ENCODE assay signal across 15 cellular contexts in the genomic region with DNA sequence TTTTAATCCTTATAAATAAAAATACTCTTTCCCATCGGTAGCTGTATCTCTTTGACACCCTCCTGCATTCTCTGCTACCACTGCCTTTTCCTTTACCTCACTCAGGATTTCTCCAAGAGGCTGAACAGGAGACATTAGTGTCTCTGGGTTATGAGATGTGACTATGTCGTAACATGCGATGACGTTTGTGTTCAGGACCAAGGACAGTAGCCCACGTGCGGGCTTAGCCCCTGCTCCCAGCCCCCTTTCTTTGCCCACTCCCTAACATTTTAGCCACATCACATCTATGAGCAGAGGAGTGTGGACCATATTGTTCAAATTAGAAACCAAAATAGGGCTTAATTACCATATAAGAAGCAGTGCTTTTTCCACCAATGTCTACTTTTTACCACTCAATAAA.
DNase-seq lines count a peak whose midpoint lies in the region; ATAC-seq and TF ChIP-seq lines count a peak whose summit lies in the region.
"Had no signal": no experiment of that assay in that cellular context is flagged by ENCODE, and none has a peak within 500 bp of the region (broad histone marks: within the 10 kb centered on the region; RNA-seq: fewer than 3 reads in every experiment).

No MANE protein-coding gene starts in this region.

- WGBS in mammary epithelial cell (ENCODE audit: low coverage, missing lambda C conversion rate), result 84% methylated on average over 6 of the region's 6 CpGs

- H3K27me3 Mint-ChIP-seq in MCF 10A (ENCODE audit: insufficient read depth, unreplicated experiment), result peaks cover 12% of the 10 kb centered on the region

- H2AFZ ChIP-seq in mammary epithelial cell (ENCODE audit: low read depth, low read length), result no peak overlapping the region

- no peaks in the 10 kb centered on the region for H4K20me1 ChIP-seq in mammary epithelial cell (ENCODE audit: insufficient read depth, low read length)

- peak; percentile 26 for DNase-seq in MCF 10A (ENCODE audit: unreplicated experiment)
- DNase-seq in mammary epithelial cell, result no peak
- peak; percentile 22 for DNase-seq in fibroblast of the aortic adventitia (ENCODE audit: low read depth)
- no peak for DNase-seq in HuH-7.5 (ENCODE audit: low spot score)
- DNase-seq in globus pallidus (ENCODE audit: low spot score), result no peak
- DNase-seq: AML-193, DMS 273 treated with DMSO at 0.1 percent for 48 hours, NCI-H146 had no signal

- peaks cover 11% of the 10 kb centered on the region for H3K4me1 ChIP-seq in mammary epithelial cell (ENCODE audit: insufficient read depth, low read length)
- H3K4me1 ChIP-seq: prostate gland had no signal

- H3K4me1 Mint-ChIP-seq in MCF 10A (ENCODE audit: insufficient read depth, unreplicated experiment), result no peaks in the 10 kb centered on the region

- H3K9ac ChIP-seq in mammary epithelial cell (ENCODE audit: insufficient read depth, low read length), result no peak overlapping the region

- TF ChIP-seq CTCF in MCF 10A (IDR thresholded peaks at IDR 0.05; ENCODE audit: unreplicated experiment) (no peak), mammary epithelial cell (conservative IDR thresholded peaks at IDR 0.05 in 1 of 2, IDR thresholded peaks at IDR 0.05 in 1 of 2; ENCODE audit: extremely low read depth in 1 of 2, insufficient read depth in 1 of 2, low read depth in 1 of 2, low read length in 2 of 2) (no peak), fibroblast of the aortic adventitia (IDR thresholded peaks at IDR 0.05; ENCODE audit: insufficient read depth, low read length) (no peak)

- intact Hi-C loops in MCF 10A (cut with micrococcal nuclease), result no loop called here
- intact Hi-C loops in mammary epithelial cell (cut with micrococcal nuclease), result no loop called here

- no peaks in the 10 kb centered on the region for H3K27me3 ChIP-seq in mammary epithelial cell (ENCODE audit: insufficient read depth, low read length)

- in situ Hi-C loops in mammary epithelial cell (cut with MboI; ENCODE audit: low sequenced_read_pairs in 2 of 2), result no loop called here

- H3K36me3 Mint-ChIP-seq in MCF 10A (ENCODE audit: insufficient read depth, unreplicated experiment), result no peaks in the 10 kb centered on the region
- H3K36me3 Mint-ChIP-seq: stimulated activated effector memory CD8-positive, alpha-beta T cell treated with anti-CD3 and anti-CD28 coated beads, Interleukin-12 subunit alpha, Interleukin-12 subunit beta, amount 100 ng/mL, for 72 hours had no signal

- H3K4me3 Mint-ChIP-seq in MCF 10A (ENCODE audit: unreplicated experiment), result no peak overlapping the region
- H3K4me3 Mint-ChIP-seq: activated T-helper 1 cell treated with anti-CD3 and anti-CD28 coated beads, Interleukin-12 subunit alpha, Interleukin-12 subunit beta, Interleukin-2, Interleukin-4 antibody, amounts not matched to agents 30 ng/mL and 10 ng/mL and 1 ng/mL, durations not matched to agents 14 hours and 24 hours and 36 hours; stimulated activated effector memory CD8-positive, alpha-beta T cell treated with anti-CD3 and anti-CD28 coated beads, Interleukin-12 subunit alpha, Interleukin-12 subunit beta, amount 100 ng/mL, for 72 hours had no signal

- BruUV-seq in MCF 10A (replicated peaks; lab: Mats Ljungman, UMichigan), result no TSS peak
- no TSS peak for BruUV-seq in mammary epithelial cell (replicated peaks; lab: Mats Ljungman, UMichigan)

- POLR2A ChIA-PET in MCF 10A (lab: Yijun Ruan, JAX), result interaction anchor here (0.7 to 1.0 kb wide), 2 partner anchors 13 to 556 kb away, joined by 3 to 4 read pairs; no protein-coding TSS in a partner anchor

- no peaks in the 10 kb centered on the region for H3K36me3 ChIP-seq in mammary epithelial cell (ENCODE audit: insufficient read depth, low read length)
- H3K36me3 ChIP-seq: prostate gland had no signal

- H3K79me2 ChIP-seq in mammary epithelial cell (ENCODE audit: insufficient read depth, low read length), result no peaks in the 10 kb centered on the region

- ATAC-seq in GM19035 (IDR thresholded peaks at IDR 0.05; ENCODE audit: unreplicated experiment), result no peak
- ATAC-seq: stimulated activated effector memory CD8-positive, alpha-beta T cell treated with anti-CD3 and anti-CD28 coated beads, Interleukin-12 subunit alpha, Interleukin-12 subunit beta, amount 100 ng/mL, for 72 hours had no signal

- no peak overlapping the region for H3K27ac Mint-ChIP-seq in MCF 10A (ENCODE audit: low read depth, unreplicated experiment)
- H3K27ac Mint-ChIP-seq: activated T-helper 1 cell treated with anti-CD3 and anti-CD28 coated beads, Interleukin-12 subunit alpha, Interleukin-12 subunit beta, Interleukin-2, Interleukin-4 antibody, amounts not matched to agents 30 ng/mL and 10 ng/mL and 1 ng/mL, durations not matched to agents 14 hours and 24 hours and 36 hours; stimulated activated effector memory CD8-positive, alpha-beta T cell treated with anti-CD3 and anti-CD28 coated beads, Interleukin-12 subunit alpha, Interleukin-12 subunit beta, amount 100 ng/mL, for 72 hours had no signal

- CTCF ChIA-PET in MCF 10A (lab: Yijun Ruan, JAX), result no interaction called here
- CTCF ChIA-PET in mammary epithelial cell (lab: Charles Lee; ENCODE audit: low non-redundant PET), result no interaction called here

- H3K4me3 ChIP-seq in mammary epithelial cell (replicated peaks in 1 of 3; ENCODE audit: insufficient read depth in 1 of 3, low read depth in 2 of 3, low read length in 3 of 3), result no peak overlapping the region
- H3K4me3 ChIP-seq in fibroblast of the aortic adventitia (ENCODE audit: low read depth, low read length), result no peak overlapping the region
- H3K4me3 ChIP-seq: prostate gland had no signal

- H3K27ac ChIP-seq in mammary epithelial cell (ENCODE audit: insufficient read depth, low read depth, low read length) (no peak overlapping the region), temporal lobe (ENCODE audit: low read depth, low read length) (peak overlapping the region; percentile 6)
- H3K27ac ChIP-seq: epithelial cell of prostate, prostate gland had no signal

- dilution Hi-C loops in mammary epithelial cell (cut with HindIII; ENCODE audit: low sequenced_read_pairs), result no loop called here

- H3K9me3 ChIP-seq in mammary epithelial cell (replicated peaks; ENCODE audit: insufficient read depth, low read length), result no peaks in the 10 kb centered on the region
- H3K9me3 ChIP-seq: prostate gland had no signal

- H3K4me2 ChIP-seq in mammary epithelial cell (ENCODE audit: insufficient read depth, low read depth, low read length), result no peak overlapping the region

- H3K9me3 Mint-ChIP-seq in MCF 10A (ENCODE audit: unreplicated experiment), result no peaks in the 10 kb centered on the region
- H3K9me3 Mint-ChIP-seq: activated T-helper 1 cell treated with anti-CD3 and anti-CD28 coated beads, Interleukin-12 subunit alpha, Interleukin-12 subunit beta, Interleukin-2, Interleukin-4 antibody, amounts not matched to agents 30 ng/mL and 10 ng/mL and 1 ng/mL, durations not matched to agents 14 hours and 24 hours and 36 hours; stimulated activated effector memory CD8-positive, alpha-beta T cell treated with anti-CD3 and anti-CD28 coated beads, Interleukin-12 subunit alpha, Interleukin-12 subunit beta, amount 100 ng/mL, for 72 hours had no signal

TF ChIP-seq in PFSK-1, 5 proteins besides CTCF, POLR2A, EP300 and RAD21:
- no peak for TF ChIP-seq TAF1 (IDR thresholded peaks at IDR 0.05; ENCODE audit: borderline replicate concordance, insufficient read depth, low read length)
- TF ChIP-seq, protein P1, sequence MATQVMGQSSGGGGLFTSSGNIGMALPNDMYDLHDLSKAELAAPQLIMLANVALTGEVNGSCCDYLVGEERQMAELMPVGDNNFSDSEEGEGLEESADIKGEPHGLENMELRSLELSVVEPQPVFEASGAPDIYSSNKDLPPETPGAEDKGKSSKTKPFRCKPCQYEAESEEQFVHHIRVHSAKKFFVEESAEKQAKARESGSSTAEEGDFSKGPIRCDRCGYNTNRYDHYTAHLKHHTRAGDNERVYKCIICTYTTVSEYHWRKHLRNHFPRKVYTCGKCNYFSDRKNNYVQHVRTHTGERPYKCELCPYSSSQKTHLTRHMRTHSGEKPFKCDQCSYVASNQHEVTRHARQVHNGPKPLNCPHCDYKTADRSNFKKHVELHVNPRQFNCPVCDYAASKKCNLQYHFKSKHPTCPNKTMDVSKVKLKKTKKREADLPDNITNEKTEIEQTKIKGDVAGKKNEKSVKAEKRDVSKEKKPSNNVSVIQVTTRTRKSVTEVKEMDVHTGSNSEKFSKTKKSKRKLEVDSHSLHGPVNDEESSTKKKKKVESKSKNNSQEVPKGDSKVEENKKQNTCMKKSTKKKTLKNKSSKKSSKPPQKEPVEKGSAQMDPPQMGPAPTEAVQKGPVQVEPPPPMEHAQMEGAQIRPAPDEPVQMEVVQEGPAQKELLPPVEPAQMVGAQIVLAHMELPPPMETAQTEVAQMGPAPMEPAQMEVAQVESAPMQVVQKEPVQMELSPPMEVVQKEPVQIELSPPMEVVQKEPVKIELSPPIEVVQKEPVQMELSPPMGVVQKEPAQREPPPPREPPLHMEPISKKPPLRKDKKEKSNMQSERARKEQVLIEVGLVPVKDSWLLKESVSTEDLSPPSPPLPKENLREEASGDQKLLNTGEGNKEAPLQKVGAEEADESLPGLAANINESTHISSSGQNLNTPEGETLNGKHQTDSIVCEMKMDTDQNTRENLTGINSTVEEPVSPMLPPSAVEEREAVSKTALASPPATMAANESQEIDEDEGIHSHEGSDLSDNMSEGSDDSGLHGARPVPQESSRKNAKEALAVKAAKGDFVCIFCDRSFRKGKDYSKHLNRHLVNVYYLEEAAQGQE (IDR thresholded peaks at IDR 0.05; ENCODE audit: insufficient read depth in 1 of 2, low read depth in 2 of 2, low read length in 2 of 2), result peak; percentile 75 to 94

Comparison
In these comparisons a context has a peak if more than half of its experiments do, and no peak if none do; other contexts are left out.
1. DNase-seq: peak in MCF 10A (single experiment) and fibroblast of the aortic adventitia (single experiment); none in mammary epithelial cell (single experiment), HuH-7.5 (single experiment) and globus pallidus (single experiment).